1 cellular context compared by ENCODE assay signal in genomic region chr16:24347556-24347955, GRCh38.
TF ChIP-seq lines count a peak whose summit lies in the region.

No MANE protein-coding gene starts in this region.

TF ChIP-seq in GM23338, 12 proteins besides CTCF, POLR2A, EP300 and RAD21 (continued from another document):
- TF ChIP-seq, protein P1, sequence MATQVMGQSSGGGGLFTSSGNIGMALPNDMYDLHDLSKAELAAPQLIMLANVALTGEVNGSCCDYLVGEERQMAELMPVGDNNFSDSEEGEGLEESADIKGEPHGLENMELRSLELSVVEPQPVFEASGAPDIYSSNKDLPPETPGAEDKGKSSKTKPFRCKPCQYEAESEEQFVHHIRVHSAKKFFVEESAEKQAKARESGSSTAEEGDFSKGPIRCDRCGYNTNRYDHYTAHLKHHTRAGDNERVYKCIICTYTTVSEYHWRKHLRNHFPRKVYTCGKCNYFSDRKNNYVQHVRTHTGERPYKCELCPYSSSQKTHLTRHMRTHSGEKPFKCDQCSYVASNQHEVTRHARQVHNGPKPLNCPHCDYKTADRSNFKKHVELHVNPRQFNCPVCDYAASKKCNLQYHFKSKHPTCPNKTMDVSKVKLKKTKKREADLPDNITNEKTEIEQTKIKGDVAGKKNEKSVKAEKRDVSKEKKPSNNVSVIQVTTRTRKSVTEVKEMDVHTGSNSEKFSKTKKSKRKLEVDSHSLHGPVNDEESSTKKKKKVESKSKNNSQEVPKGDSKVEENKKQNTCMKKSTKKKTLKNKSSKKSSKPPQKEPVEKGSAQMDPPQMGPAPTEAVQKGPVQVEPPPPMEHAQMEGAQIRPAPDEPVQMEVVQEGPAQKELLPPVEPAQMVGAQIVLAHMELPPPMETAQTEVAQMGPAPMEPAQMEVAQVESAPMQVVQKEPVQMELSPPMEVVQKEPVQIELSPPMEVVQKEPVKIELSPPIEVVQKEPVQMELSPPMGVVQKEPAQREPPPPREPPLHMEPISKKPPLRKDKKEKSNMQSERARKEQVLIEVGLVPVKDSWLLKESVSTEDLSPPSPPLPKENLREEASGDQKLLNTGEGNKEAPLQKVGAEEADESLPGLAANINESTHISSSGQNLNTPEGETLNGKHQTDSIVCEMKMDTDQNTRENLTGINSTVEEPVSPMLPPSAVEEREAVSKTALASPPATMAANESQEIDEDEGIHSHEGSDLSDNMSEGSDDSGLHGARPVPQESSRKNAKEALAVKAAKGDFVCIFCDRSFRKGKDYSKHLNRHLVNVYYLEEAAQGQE (IDR thresholded peaks at IDR 0.05; ENCODE audit: unreplicated experiment) = no peak
- TF ChIP-seq, protein P2, sequence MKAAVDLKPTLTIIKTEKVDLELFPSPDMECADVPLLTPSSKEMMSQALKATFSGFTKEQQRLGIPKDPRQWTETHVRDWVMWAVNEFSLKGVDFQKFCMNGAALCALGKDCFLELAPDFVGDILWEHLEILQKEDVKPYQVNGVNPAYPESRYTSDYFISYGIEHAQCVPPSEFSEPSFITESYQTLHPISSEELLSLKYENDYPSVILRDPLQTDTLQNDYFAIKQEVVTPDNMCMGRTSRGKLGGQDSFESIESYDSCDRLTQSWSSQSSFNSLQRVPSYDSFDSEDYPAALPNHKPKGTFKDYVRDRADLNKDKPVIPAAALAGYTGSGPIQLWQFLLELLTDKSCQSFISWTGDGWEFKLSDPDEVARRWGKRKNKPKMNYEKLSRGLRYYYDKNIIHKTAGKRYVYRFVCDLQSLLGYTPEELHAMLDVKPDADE (IDR thresholded peaks at IDR 0.05) = no peak
- TF ChIP-seq POLR2AphosphoS5 (IDR thresholded peaks at IDR 0.05; ENCODE audit: low read depth) = no peak
- TF ChIP-seq STAT1 (IDR thresholded peaks at IDR 0.05; ENCODE audit: unreplicated experiment) = no peak
- no peak for TF ChIP-seq EZH2phosphoT487 (IDR thresholded peaks at IDR 0.05; ENCODE audit: unreplicated experiment)
- no peak for TF ChIP-seq JUNB (IDR thresholded peaks at IDR 0.05; ENCODE audit: unreplicated experiment)
- TF ChIP-seq CREB1 (CRISPR knock-in tag; IDR thresholded peaks at IDR 0.05; ENCODE audit: low read depth) = no peak
- no peak for TF ChIP-seq NANOG (IDR thresholded peaks at IDR 0.05; ENCODE audit: borderline replicate concordance)
- TF ChIP-seq, protein P3, sequence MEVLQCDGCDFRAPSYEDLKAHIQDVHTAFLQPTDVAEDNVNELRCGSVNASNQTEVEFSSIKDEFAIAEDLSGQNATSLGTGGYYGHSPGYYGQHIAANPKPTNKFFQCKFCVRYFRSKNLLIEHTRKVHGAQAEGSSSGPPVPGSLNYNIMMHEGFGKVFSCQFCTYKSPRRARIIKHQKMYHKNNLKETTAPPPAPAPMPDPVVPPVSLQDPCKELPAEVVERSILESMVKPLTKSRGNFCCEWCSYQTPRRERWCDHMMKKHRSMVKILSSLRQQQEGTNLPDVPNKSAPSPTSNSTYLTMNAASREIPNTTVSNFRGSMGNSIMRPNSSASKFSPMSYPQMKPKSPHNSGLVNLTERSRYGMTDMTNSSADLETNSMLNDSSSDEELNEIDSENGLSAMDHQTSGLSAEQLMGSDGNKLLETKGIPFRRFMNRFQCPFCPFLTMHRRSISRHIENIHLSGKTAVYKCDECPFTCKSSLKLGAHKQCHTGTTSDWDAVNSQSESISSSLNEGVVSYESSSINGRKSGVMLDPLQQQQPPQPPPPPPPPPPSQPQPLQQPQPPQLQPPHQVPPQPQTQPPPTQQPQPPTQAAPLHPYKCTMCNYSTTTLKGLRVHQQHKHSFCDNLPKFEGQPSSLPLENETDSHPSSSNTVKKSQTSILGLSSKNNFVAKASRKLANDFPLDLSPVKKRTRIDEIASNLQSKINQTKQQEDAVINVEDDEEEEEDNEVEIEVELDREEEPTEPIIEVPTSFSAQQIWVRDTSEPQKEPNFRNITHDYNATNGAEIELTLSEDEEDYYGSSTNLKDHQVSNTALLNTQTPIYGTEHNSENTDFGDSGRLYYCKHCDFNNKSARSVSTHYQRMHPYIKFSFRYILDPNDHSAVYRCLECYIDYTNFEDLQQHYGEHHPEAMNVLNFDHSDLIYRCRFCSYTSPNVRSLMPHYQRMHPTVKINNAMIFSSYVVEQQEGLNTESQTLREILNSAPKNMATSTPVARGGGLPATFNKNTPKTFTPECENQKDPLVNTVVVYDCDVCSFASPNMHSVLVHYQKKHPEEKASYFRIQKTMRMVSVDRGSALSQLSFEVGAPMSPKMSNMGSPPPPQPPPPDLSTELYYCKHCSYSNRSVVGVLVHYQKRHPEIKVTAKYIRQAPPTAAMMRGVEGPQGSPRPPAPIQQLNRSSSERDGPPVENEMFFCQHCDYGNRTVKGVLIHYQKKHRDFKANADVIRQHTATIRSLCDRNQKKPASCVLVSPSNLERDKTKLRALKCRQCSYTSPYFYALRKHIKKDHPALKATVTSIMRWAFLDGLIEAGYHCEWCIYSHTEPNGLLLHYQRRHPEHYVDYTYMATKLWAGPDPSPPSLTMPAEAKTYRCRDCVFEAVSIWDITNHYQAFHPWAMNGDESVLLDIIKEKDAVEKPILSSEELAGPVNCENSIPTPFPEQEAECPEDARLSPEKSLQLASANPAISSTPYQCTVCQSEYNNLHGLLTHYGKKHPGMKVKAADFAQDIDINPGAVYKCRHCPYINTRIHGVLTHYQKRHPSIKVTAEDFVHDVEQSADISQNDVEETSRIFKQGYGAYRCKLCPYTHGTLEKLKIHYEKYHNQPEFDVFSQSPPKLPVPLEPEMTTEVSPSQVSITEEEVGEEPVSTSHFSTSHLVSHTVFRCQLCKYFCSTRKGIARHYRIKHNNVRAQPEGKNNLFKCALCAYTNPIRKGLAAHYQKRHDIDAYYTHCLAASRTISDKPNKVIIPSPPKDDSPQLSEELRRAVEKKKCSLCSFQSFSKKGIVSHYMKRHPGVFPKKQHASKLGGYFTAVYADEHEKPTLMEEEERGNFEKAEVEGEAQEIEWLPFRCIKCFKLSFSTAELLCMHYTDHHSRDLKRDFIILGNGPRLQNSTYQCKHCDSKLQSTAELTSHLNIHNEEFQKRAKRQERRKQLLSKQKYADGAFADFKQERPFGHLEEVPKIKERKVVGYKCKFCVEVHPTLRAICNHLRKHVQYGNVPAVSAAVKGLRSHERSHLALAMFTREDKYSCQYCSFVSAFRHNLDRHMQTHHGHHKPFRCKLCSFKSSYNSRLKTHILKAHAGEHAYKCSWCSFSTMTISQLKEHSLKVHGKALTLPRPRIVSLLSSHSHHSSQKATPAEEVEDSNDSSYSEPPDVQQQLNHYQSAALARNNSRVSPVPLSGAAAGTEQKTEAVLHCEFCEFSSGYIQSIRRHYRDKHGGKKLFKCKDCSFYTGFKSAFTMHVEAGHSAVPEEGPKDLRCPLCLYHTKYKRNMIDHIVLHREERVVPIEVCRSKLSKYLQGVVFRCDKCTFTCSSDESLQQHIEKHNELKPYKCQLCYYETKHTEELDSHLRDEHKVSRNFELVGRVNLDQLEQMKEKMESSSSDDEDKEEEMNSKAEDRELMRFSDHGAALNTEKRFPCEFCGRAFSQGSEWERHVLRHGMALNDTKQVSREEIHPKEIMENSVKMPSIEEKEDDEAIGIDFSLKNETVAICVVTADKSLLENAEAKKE (CRISPR knock-in tag; IDR thresholded peaks at IDR 0.05) = no peak
- TF ChIP-seq EZH2 (IDR thresholded peaks at IDR 0.05; ENCODE audit: low read depth, unreplicated experiment) = no peak
- no peak for TF ChIP-seq ZNF114 (CRISPR knock-in tag; IDR thresholded peaks at IDR 0.05)
